In the genomic region with DNA sequence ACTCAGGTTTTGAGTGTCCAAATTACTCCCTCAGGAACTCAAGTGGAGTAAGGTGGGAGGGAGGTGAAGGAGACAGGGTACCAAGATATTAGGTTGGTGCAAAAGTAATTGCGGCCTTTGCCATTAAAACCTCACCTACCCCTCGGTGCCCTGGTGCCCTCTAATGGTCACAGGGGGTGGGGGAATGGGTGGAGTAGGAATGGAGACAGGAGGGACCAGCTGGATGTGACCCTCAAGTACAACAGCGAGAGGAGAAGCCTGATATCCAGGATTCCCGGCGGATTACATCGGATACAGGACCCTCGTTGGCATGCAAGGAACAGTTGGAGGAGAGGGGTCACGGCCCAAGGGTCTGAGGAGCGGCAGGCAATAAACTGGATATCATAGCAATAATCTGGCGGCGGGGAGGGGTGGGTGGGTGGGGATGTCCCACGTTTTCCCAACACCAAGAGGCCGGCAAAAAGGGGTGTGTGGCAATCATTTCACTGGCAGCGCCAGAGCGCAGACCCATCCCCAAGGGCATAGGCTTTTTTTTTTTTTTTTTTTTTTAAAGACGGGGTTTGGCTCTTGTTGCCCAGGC, we compare ENCODE assay signal across 1 cellular context.
TF ChIP-seq lines count a peak whose summit lies in the region.

No MANE protein-coding gene starts in this region.

TF ChIP-seq in H1, 55 proteins besides CTCF, POLR2A, EP300 and RAD21:
- TF ChIP-seq, protein P1, sequence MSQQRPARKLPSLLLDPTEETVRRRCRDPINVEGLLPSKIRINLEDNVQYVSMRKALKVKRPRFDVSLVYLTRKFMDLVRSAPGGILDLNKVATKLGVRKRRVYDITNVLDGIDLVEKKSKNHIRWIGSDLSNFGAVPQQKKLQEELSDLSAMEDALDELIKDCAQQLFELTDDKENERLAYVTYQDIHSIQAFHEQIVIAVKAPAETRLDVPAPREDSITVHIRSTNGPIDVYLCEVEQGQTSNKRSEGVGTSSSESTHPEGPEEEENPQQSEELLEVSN (IDR thresholded peaks at IDR 0.05), result no peak
- TF ChIP-seq TBP (IDR thresholded peaks at IDR 0.05; ENCODE audit: low read depth, low read length) (no peak), EZH2 (IDR thresholded peaks at IDR 0.05; ENCODE audit: low read depth, low read length, severe bottlenecking) (no peak), FOSL1 (IDR thresholded peaks at IDR 0.05; ENCODE audit: insufficient read depth, low read depth, low read length) (no peak), BRCA1 (IDR thresholded peaks at IDR 0.05; ENCODE audit: low read depth, low read length) (no peak), CTBP2 (IDR thresholded peaks at IDR 0.05; ENCODE audit: borderline replicate concordance, insufficient read depth, insufficient read length, low read length) (no peak), HDAC2 (IDR thresholded peaks at IDR 0.05; ENCODE audit: borderline replicate concordance in 1 of 2, low read depth in 2 of 2, low read length in 2 of 2) (no peak), SIRT6 (IDR thresholded peaks at IDR 0.05; ENCODE audit: low read length) (no peak), CBX8 (IDR thresholded peaks at IDR 0.05; ENCODE audit: borderline replicate concordance, low read depth, low read length) (no peak), TEAD4 (IDR thresholded peaks at IDR 0.05; ENCODE audit: low read depth, low read length) (no peak), CEBPB (IDR thresholded peaks at IDR 0.05; ENCODE audit: low read depth, low read length) (no peak), YY1 (IDR thresholded peaks at IDR 0.05; ENCODE audit: low read depth, low read length) (no peak), POLR2AphosphoS5 (IDR thresholded peaks at IDR 0.05; ENCODE audit: low read depth, low read length) (no peak), ASH2L (IDR thresholded peaks at IDR 0.05; ENCODE audit: low read length) (no peak)
- TF ChIP-seq, protein P2, sequence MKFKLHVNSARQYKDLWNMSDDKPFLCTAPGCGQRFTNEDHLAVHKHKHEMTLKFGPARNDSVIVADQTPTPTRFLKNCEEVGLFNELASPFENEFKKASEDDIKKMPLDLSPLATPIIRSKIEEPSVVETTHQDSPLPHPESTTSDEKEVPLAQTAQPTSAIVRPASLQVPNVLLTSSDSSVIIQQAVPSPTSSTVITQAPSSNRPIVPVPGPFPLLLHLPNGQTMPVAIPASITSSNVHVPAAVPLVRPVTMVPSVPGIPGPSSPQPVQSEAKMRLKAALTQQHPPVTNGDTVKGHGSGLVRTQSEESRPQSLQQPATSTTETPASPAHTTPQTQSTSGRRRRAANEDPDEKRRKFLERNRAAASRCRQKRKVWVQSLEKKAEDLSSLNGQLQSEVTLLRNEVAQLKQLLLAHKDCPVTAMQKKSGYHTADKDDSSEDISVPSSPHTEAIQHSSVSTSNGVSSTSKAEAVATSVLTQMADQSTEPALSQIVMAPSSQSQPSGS (IDR thresholded peaks at IDR 0.05; ENCODE audit: low read length), result no peak
- TF ChIP-seq, protein P3, sequence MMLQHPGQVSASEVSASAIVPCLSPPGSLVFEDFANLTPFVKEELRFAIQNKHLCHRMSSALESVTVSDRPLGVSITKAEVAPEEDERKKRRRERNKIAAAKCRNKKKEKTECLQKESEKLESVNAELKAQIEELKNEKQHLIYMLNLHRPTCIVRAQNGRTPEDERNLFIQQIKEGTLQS (IDR thresholded peaks at IDR 0.05; ENCODE audit: insufficient read depth, low read depth, low read length), result no peak
- TF ChIP-seq, protein P4, sequence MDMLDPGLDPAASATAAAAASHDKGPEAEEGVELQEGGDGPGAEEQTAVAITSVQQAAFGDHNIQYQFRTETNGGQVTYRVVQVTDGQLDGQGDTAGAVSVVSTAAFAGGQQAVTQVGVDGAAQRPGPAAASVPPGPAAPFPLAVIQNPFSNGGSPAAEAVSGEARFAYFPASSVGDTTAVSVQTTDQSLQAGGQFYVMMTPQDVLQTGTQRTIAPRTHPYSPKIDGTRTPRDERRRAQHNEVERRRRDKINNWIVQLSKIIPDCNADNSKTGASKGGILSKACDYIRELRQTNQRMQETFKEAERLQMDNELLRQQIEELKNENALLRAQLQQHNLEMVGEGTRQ (IDR thresholded peaks at IDR 0.05; ENCODE audit: low read length), result no peak
